Comparison of ENCODE assay signal across 17 cellular contexts in genomic region chr14:57834001-57834598, GRCh38. TPM values are rescaled to one million over a fixed set of nuclear protein-coding genes. Genes with fewer than 3 reads are reported as not detected.
DNase-seq lines count a peak whose midpoint lies in the region; ATAC-seq and TF ChIP-seq lines count a peak whose summit lies in the region.
"Had no signal": no experiment of that assay in that cellular context is flagged by ENCODE, and none has a peak within 500 bp of the region (broad histone marks: within the 10 kb centered on the region; RNA-seq: fewer than 3 reads in every experiment).

No MANE protein-coding gene starts in this region.

- CTCF ChIA-PET in SK-N-SH (lab: Yijun Ruan, JAX) (no interaction called here), PC-3 (lab: Charles Lee) (no interaction called here)

- no peaks in the 10 kb centered on the region for H3K9me3 ChIP-seq in SK-N-SH
- H3K9me3 ChIP-seq in PC-3 (ENCODE audit: low read length): 0 out of 2 replicates have a peak, but pooled peaks cover 5% of the 10 kb centered on the region
- H3K9me3 ChIP-seq in thyroid gland: no peaks in the 10 kb centered on the region

- intact Hi-C loops in PC-3 (cut with micrococcal nuclease) (no loop called here), thyroid gland (cut with DNase I) (no loop called here)

- H3K4me1 ChIP-seq in SK-N-SH (ENCODE audit: control insufficient read depth in 1 of 2, insufficient read depth in 2 of 2, low read depth in 1 of 2, low read length in 1 of 2): peaks cover 0 to 25% of the 10 kb centered on the region in 2 experiments; a peak in 1 of 4 replicates
- peaks cover 21% of the 10 kb centered on the region for H3K4me1 ChIP-seq in PC-3 (ENCODE audit: insufficient read depth, low read length)
- H3K4me1 ChIP-seq in thyroid gland: peaks cover 46 to 48% of the 10 kb centered on the region in 2 donors

- peak overlapping the region in 1 of 2 experiments; percentile 57; a peak in 2 of 4 replicates for H3K27ac ChIP-seq in SK-N-SH (ENCODE audit: low read depth in 2 of 2, low read length in 1 of 2)
- H3K27ac ChIP-seq in PC-3 (ENCODE audit: low read length): peak overlapping the region; percentile 48
- H3K27ac ChIP-seq in thyroid gland: peak overlapping the region; percentile 85 to 91 (median 89)
- H3K27ac ChIP-seq: SK-N-MC had no signal

- TF ChIP-seq CTCF in SK-N-SH (IDR thresholded peaks at IDR 0.05) (no peak), PC-3 (conservative IDR thresholded peaks at IDR 0.05; ENCODE audit: low read depth, low read length) (no peak), thyroid gland (IDR thresholded peaks at IDR 0.05) (no peak)

- no peak overlapping the region for H3K4me3 ChIP-seq in SK-N-SH (ENCODE audit: low read depth in 2 of 2, low read length in 1 of 2)
- peak overlapping the region; percentile 4; the same call in 1 of the 2 replicates for H3K4me3 ChIP-seq in PC-3 (ENCODE audit: low read length)
- no peak overlapping the region for H3K4me3 ChIP-seq in thyroid gland (replicated peaks in 1 of 3)
- H3K4me3 ChIP-seq: GM23338, SK-N-MC had no signal

- 0% methylated on average over 1 of the region's 1 CpG for WGBS in SK-N-SH (ENCODE audit: low lambda C conversion rate)
- 11 to 21% methylated on average over 1 of the region's 1 CpG for WGBS in thyroid gland, 2 donors

- no peaks in the 10 kb centered on the region for H3K9me2 ChIP-seq in SK-N-SH
- no peaks in the 10 kb centered on the region for H3K9me2 ChIP-seq in PC-3 (replicated peaks; ENCODE audit: low read length)

- no peaks in the 10 kb centered on the region for H4K20me1 ChIP-seq in SK-N-SH (ENCODE audit: insufficient read depth)
- H4K20me1 ChIP-seq in PC-3 (ENCODE audit: low read length): no peaks in the 10 kb centered on the region

- no peak overlapping the region for H3K9ac ChIP-seq in SK-N-SH
- H3K9ac ChIP-seq in PC-3 (ENCODE audit: low read length): no peak overlapping the region; the same call in 1 of the 2 replicates

- TF ChIP-seq POLR2A in thyroid gland (IDR thresholded peaks at IDR 0.05): no peak

- no TSS peak for BruUV-seq in PC-3 (replicated peaks; lab: Mats Ljungman, UMichigan)

- POLR2A ChIA-PET in SK-N-SH (lab: Yijun Ruan, JAX) (no interaction called here), PC-3 (lab: Charles Lee; ENCODE audit: unreplicated experiment) (no interaction called here)

- H3K27me3 ChIP-seq in SK-N-SH (ENCODE audit: insufficient read depth) (0 out of 2 replicates have a peak, but pooled peaks cover 7% of the 10 kb centered on the region), PC-3 (ENCODE audit: low read length) (peaks cover 35% of the 10 kb centered on the region; the same call in 1 of the 2 replicates), thyroid gland (no peaks in the 10 kb centered on the region)

- H3K79me2 ChIP-seq in SK-N-SH (ENCODE audit: insufficient read depth) (no peaks in the 10 kb centered on the region), PC-3 (ENCODE audit: low read length) (no peaks in the 10 kb centered on the region)

- TF ChIP-seq EP300 in SK-N-SH (IDR thresholded peaks at IDR 0.05; ENCODE audit: borderline replicate concordance in 1 of 2, low read depth in 1 of 2, low read length in 1 of 2): no peak

- H3K4me2 ChIP-seq in SK-N-SH: peak overlapping the region; percentile 54; the same call in 1 of the 2 replicates
- peak overlapping the region; percentile 64 for H3K4me2 ChIP-seq in PC-3 (ENCODE audit: low read length)
- H3K4me2 ChIP-seq: GM23338 had no signal

- H2AFZ ChIP-seq in SK-N-SH (ENCODE audit: low read depth): no peak overlapping the region
- no peak overlapping the region for H2AFZ ChIP-seq in PC-3 (ENCODE audit: low read length)

- DNase-seq in SK-N-SH: no peak
- DNase-seq in PC-3: peak; percentile 88
- DNase-seq in fibroblast of peridontal ligament (ENCODE audit: extremely low read depth): peak; percentile 10
- no peak for DNase-seq in thyroid gland
- DNase-seq in activated CD4-positive, alpha-beta T cell treated with anti-CD3 and anti-CD28 coated beads, Interleukin-2, amount 50 U/mL, for 1 hour: no peak
- DNase-seq in NOMO-1 treated with DMSO at 0.1 percent for 48 hours (lab: John Stamatoyannopoulos, UW; ENCODE audit: unreplicated experiment): no peak
- DNase-seq: 8988T, KG1, NCI-H1436 treated with DMSO at 0.1 percent for 48 hours, NCI-H2029 treated with DMSO at 0.1 percent for 48 hours, NCI-H82, Right ventricle myocardium superior had no signal

- TF ChIP-seq RAD21 in SK-N-SH (IDR thresholded peaks at IDR 0.05; ENCODE audit: low read length): no peak

- H3F3A ChIP-seq in SK-N-SH (replicated peaks; ENCODE audit: insufficient read depth) (peaks cover 15% of the 10 kb centered on the region), PC-3 (ENCODE audit: low read length, unreplicated experiment) (peaks cover 17% of the 10 kb centered on the region)

- H3K36me3 ChIP-seq in SK-N-SH (replicated peaks in 1 of 2; ENCODE audit: control insufficient read depth in 1 of 2, insufficient read depth in 2 of 2, low read length in 1 of 2) (no peaks in the 10 kb centered on the region), PC-3 (ENCODE audit: low read depth, low read length) (no peaks in the 10 kb centered on the region), thyroid gland (no peaks in the 10 kb centered on the region)

- ATAC-seq in SK-N-SH treated with all-trans-retinoic acid at 6 μM for 48 hours (no peak), PC-3 (peak; percentile 55), HG02938 (IDR thresholded peaks at IDR 0.05; ENCODE audit: unreplicated experiment) (no peak)

TF ChIP-seq in SK-N-SH, 30 proteins besides CTCF, POLR2A, EP300 and RAD21 (continues in another document):
- TF ChIP-seq, protein P1, sequence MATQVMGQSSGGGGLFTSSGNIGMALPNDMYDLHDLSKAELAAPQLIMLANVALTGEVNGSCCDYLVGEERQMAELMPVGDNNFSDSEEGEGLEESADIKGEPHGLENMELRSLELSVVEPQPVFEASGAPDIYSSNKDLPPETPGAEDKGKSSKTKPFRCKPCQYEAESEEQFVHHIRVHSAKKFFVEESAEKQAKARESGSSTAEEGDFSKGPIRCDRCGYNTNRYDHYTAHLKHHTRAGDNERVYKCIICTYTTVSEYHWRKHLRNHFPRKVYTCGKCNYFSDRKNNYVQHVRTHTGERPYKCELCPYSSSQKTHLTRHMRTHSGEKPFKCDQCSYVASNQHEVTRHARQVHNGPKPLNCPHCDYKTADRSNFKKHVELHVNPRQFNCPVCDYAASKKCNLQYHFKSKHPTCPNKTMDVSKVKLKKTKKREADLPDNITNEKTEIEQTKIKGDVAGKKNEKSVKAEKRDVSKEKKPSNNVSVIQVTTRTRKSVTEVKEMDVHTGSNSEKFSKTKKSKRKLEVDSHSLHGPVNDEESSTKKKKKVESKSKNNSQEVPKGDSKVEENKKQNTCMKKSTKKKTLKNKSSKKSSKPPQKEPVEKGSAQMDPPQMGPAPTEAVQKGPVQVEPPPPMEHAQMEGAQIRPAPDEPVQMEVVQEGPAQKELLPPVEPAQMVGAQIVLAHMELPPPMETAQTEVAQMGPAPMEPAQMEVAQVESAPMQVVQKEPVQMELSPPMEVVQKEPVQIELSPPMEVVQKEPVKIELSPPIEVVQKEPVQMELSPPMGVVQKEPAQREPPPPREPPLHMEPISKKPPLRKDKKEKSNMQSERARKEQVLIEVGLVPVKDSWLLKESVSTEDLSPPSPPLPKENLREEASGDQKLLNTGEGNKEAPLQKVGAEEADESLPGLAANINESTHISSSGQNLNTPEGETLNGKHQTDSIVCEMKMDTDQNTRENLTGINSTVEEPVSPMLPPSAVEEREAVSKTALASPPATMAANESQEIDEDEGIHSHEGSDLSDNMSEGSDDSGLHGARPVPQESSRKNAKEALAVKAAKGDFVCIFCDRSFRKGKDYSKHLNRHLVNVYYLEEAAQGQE (IDR thresholded peaks at IDR 0.05; ENCODE audit: low read depth, low read length): no peak
- no peak for TF ChIP-seq RCOR1 (IDR thresholded peaks at IDR 0.05; ENCODE audit: low read length)
- no peak for TF ChIP-seq TAF1 (IDR thresholded peaks at IDR 0.05; ENCODE audit: borderline replicate concordance, low read depth, low read length)
- no peak for TF ChIP-seq TCF12 (IDR thresholded peaks at IDR 0.05)
- TF ChIP-seq JUND (IDR thresholded peaks at IDR 0.05): no peak

TF ChIP-seq in SK-N-SH treated with all-trans-retinoic acid at 6 μM for 48 hours, 23 proteins besides CTCF, POLR2A, EP300 and RAD21 (continues in another document):
- TF ChIP-seq ZFP3 (CRISPR knock-in tag; IDR thresholded peaks at IDR 0.05) (no peak), ISL1 (CRISPR knock-in tag; IDR thresholded peaks at IDR 0.05) (no peak), ZC3H10 (CRISPR knock-in tag; IDR thresholded peaks at IDR 0.05) (no peak), SNAI2 (CRISPR knock-in tag; IDR thresholded peaks at IDR 0.05) (no peak), PPARA (CRISPR knock-in tag; IDR thresholded peaks at IDR 0.05; ENCODE audit: borderline replicate concordance) (no peak), OSR1 (CRISPR knock-in tag; IDR thresholded peaks at IDR 0.05) (no peak), PATZ1 (CRISPR knock-in tag; IDR thresholded peaks at IDR 0.05; ENCODE audit: borderline replicate concordance) (no peak), TOX (CRISPR knock-in tag; IDR thresholded peaks at IDR 0.05; ENCODE audit: borderline replicate concordance) (no peak), ZNF8 (CRISPR knock-in tag; IDR thresholded peaks at IDR 0.05) (no peak)

RNA-seq across cellular contexts. Expression of gene SLC35F4, which starts 31.8 kb away (rescaled TPM):
- polyA plus RNA-seq in SK-N-SH (2012; rRNA removed): not detected in 2 replicates
- not detected in 2 replicates for polyA plus RNA-seq in SK-N-SH (2012; cell fraction: cytosol; rRNA removed)
- not detected in 2 replicates for polyA plus RNA-seq in SK-N-SH (2012; cell fraction: nucleus; rRNA removed)
- not detected in 2 replicates for total RNA-seq in PC-3 (2014; rRNA removed)
- 1 to 10 TPM; 1.5 to 4.0 (median 1.6) TPM for total RNA-seq in thyroid gland
- total RNA-seq: GM23338, NCI-H460, Right ventricle myocardium superior had no signal

Comparison
In these comparisons a context has a peak if more than half of its experiments do, and no peak if none do; other contexts are left out.
1. DNase-seq: peak in PC-3 (single experiment) and fibroblast of peridontal ligament (single experiment); none in SK-N-SH (single experiment), thyroid gland (0 of 2), activated CD4-positive, alpha-beta T cell treated with anti-CD3 and anti-CD28 coated beads, Interleukin-2, amount 50 U/mL, for 1 hour (single experiment) and NOMO-1 treated with DMSO at 0.1 percent for 48 hours (single experiment).